ENCODE assay signal across 2 cellular contexts in genomic region chr12:121595520-121595919, GRCh38.
TF ChIP-seq lines count a peak whose summit lies in the region.

No MANE protein-coding gene starts in this region.

TF ChIP-seq in HEK293T, 16 proteins besides CTCF, POLR2A, EP300 and RAD21 (continued from another document):
- no peak for TF ChIP-seq HDGF (IDR thresholded peaks at IDR 0.05; ENCODE audit: borderline replicate concordance)
- no peak for TF ChIP-seq L3MBTL2 (conservative IDR thresholded peaks at IDR 0.05)
- no peak for TF ChIP-seq LEF1 (IDR thresholded peaks at IDR 0.05; ENCODE audit: borderline replicate concordance)

TF ChIP-seq in K562, 482 proteins besides CTCF, POLR2A, EP300 and RAD21 (continued from another document):
- TF ChIP-seq MLLT1 (IDR thresholded peaks at IDR 0.05) = peak in 1 of 2 experiments; percentile 86; a peak in 2 of 4 replicates
